ENCODE assay signal across 9 cellular contexts in the genomic region with DNA sequence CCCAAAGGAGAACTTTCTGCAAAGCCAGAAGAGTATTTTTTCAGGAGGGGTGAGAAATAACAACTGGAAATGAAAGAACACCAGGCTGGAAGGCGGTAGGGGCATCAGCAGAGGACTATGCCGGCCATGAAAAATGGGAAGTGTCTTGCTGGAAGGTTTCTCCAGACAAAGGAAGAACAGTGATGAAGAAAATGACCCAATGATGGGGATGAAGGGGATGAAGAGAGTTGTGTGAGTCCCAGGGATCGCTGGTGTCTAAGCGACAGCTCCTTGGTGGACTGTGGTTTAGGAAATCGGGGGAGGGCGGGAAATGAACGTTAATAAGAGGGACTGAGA. TPM values are rescaled to one million over a fixed set of nuclear protein-coding genes. Genes with fewer than 3 reads are reported as not detected.
DNase-seq lines count a peak whose midpoint lies in the region; ATAC-seq, FAIRE-seq and TF ChIP-seq lines count a peak whose summit lies in the region.
"Had no signal": no experiment of that assay in that cellular context is flagged by ENCODE, and none has a peak within 500 bp of the region (broad histone marks: within the 10 kb centered on the region; RNA-seq: fewer than 3 reads in every experiment).

No MANE protein-coding gene starts in this region.

- no peak for TF ChIP-seq POLR2A in stomach (IDR thresholded peaks at IDR 0.05)

- no peak for TF ChIP-seq CTCF in stomach (IDR thresholded peaks at IDR 0.05)

- H3K36me3 ChIP-seq in stomach: no peaks in the 10 kb centered on the region

- TF ChIP-seq EP300 in stomach (IDR thresholded peaks at IDR 0.05): no peak

- H3K9me3 Mint-ChIP-seq in activated CD4-positive, alpha-beta T cell treated with anti-CD3 and anti-CD28 coated beads, Interleukin-2, amount 10 ng/mL, durations not matched to agents 24 days and 14 days: no peaks in the 10 kb centered on the region
- H3K9me3 Mint-ChIP-seq in activated CD8-positive, alpha-beta T cell treated with anti-CD3 and anti-CD28 coated beads, Interleukin-2, amount 10 ng/mL, durations not matched to agents 7 days and 5 days (ENCODE audit: insufficient read depth): no peaks in the 10 kb centered on the region
- no peaks in the 10 kb centered on the region for H3K9me3 Mint-ChIP-seq in immature natural killer cell

- intact Hi-C loops in activated CD4-positive, alpha-beta T cell treated with anti-CD3 and anti-CD28 coated beads, Interleukin-2, amount 10 ng/mL, durations not matched to agents 24 days and 14 days (cut with micrococcal nuclease): loop anchor here (2.0 kb wide), 1 partner anchor 14 kb away; the partner anchor contains the start of gene CALCOCO2
- intact Hi-C loops in stomach (cut with DNase I; ENCODE audit: low total_unique reads): no loop called here

- WGBS in stomach, 5 donors: 9 to 17% (median 14%) methylated on average over 7 of the region's 7 CpGs

- peak overlapping the region; percentile 43 to 56 (median 50) for H3K4me3 ChIP-seq in stomach

- peaks cover 14 to 27% (median 20%) of the 10 kb centered on the region in 4 donors for H3K4me1 ChIP-seq in stomach

- no peak for ATAC-seq in activated CD8-positive, alpha-beta T cell treated with anti-CD3 and anti-CD28 coated beads, Interleukin-2, amount 10 ng/mL, durations not matched to agents 7 days and 5 days
- ATAC-seq in GM21526 (IDR thresholded peaks at IDR 0.05; ENCODE audit: low FRiP score, unreplicated experiment): no peak

- peaks cover 20% of the 10 kb centered on the region for H3K4me1 Mint-ChIP-seq in activated CD4-positive, alpha-beta T cell treated with anti-CD3 and anti-CD28 coated beads, Interleukin-2, amount 10 ng/mL, durations not matched to agents 24 days and 14 days
- H3K4me1 Mint-ChIP-seq in activated CD8-positive, alpha-beta T cell treated with anti-CD3 and anti-CD28 coated beads, Interleukin-2, amount 10 ng/mL, durations not matched to agents 7 days and 5 days (ENCODE audit: low read depth): peaks cover 19% of the 10 kb centered on the region
- H3K4me1 Mint-ChIP-seq in immature natural killer cell: peaks cover 12 to 17% of the 10 kb centered on the region in 2 donors

- FAIRE-seq in RCC 7860 (lab: Jason Lieb, UNC): no peak

- H3K4me3 Mint-ChIP-seq in activated CD4-positive, alpha-beta T cell treated with anti-CD3 and anti-CD28 coated beads, Interleukin-2, amount 10 ng/mL, durations not matched to agents 24 days and 14 days: peak overlapping the region; percentile 86
- H3K4me3 Mint-ChIP-seq in activated CD8-positive, alpha-beta T cell treated with anti-CD3 and anti-CD28 coated beads, Interleukin-2, amount 10 ng/mL, durations not matched to agents 7 days and 5 days: peak overlapping the region; percentile 75
- H3K4me3 Mint-ChIP-seq in immature natural killer cell: peak overlapping the region; percentile 57 to 86 (median 65)

- peaks cover 66% of the 10 kb centered on the region for H3K27me3 Mint-ChIP-seq in activated CD4-positive, alpha-beta T cell treated with anti-CD3 and anti-CD28 coated beads, Interleukin-2, amount 10 ng/mL, durations not matched to agents 24 days and 14 days
- H3K27me3 Mint-ChIP-seq in activated CD8-positive, alpha-beta T cell treated with anti-CD3 and anti-CD28 coated beads, Interleukin-2, amount 10 ng/mL, durations not matched to agents 7 days and 5 days (ENCODE audit: low read depth): peaks cover 52% of the 10 kb centered on the region
- peaks cover 12 to 27% (median 21%) of the 10 kb centered on the region in 3 donors for H3K27me3 Mint-ChIP-seq in immature natural killer cell (ENCODE audit: low read depth in 3 of 3)

- H3K27ac ChIP-seq in stomach: peak overlapping the region in 3 of 5 donors; percentile 1 to 68 (median 39)

- peaks cover 4% of the 10 kb centered on the region for H3K36me3 Mint-ChIP-seq in activated CD4-positive, alpha-beta T cell treated with anti-CD3 and anti-CD28 coated beads, Interleukin-2, amount 10 ng/mL, durations not matched to agents 24 days and 14 days (ENCODE audit: low read depth)
- H3K36me3 Mint-ChIP-seq in activated CD8-positive, alpha-beta T cell treated with anti-CD3 and anti-CD28 coated beads, Interleukin-2, amount 10 ng/mL, durations not matched to agents 7 days and 5 days (ENCODE audit: low read depth): no peaks in the 10 kb centered on the region
- no peaks in the 10 kb centered on the region for H3K36me3 Mint-ChIP-seq in immature natural killer cell

- DNase-seq in activated CD4-positive, alpha-beta T cell treated with anti-CD3 and anti-CD28 coated beads, Interleukin-2, amount 10 ng/mL, durations not matched to agents 24 days and 14 days: no peak
- no peak for DNase-seq in activated CD4-positive, alpha-beta T cell treated with anti-CD3 and anti-CD28 coated beads, Interleukin-2, amount 50 U/mL, for 48 hours
- no peak for DNase-seq in activated CD8-positive, alpha-beta T cell treated with anti-CD3 and anti-CD28 coated beads, Interleukin-2, amount 10 ng/mL, durations not matched to agents 7 days and 5 days
- DNase-seq in immature natural killer cell (no peak), stomach (no peak), RCC 7860 (ENCODE audit: low spot score) (no peak), OCI-M2 (lab: John Stamatoyannopoulos, UW; ENCODE audit: unreplicated experiment) (no peak)

- POLR2A ChIA-PET in activated CD8-positive, alpha-beta T cell treated with anti-CD3 and anti-CD28 coated beads, Interleukin-2, amount 10 ng/mL, durations not matched to agents 7 days and 5 days (lab: Charles Lee): interaction anchor here (1.6 kb wide), 1 partner anchor 19 kb away, joined by 4 read pairs; no protein-coding TSS in a partner anchor

- no peak overlapping the region for H3K27ac Mint-ChIP-seq in activated CD4-positive, alpha-beta T cell treated with anti-CD3 and anti-CD28 coated beads, Interleukin-2, amount 10 ng/mL, durations not matched to agents 24 days and 14 days
- H3K27ac Mint-ChIP-seq in activated CD8-positive, alpha-beta T cell treated with anti-CD3 and anti-CD28 coated beads, Interleukin-2, amount 10 ng/mL, durations not matched to agents 7 days and 5 days: no peak overlapping the region
- H3K27ac Mint-ChIP-seq in immature natural killer cell: no peak overlapping the region

- no peaks in the 10 kb centered on the region for H3K9me3 ChIP-seq in stomach

- peaks cover 0 to 51% (median 0%) of the 10 kb centered on the region in 3 donors for H3K27me3 ChIP-seq in stomach

- CTCF ChIA-PET in activated CD8-positive, alpha-beta T cell treated with anti-CD3 and anti-CD28 coated beads, Interleukin-2, amount 10 ng/mL, durations not matched to agents 7 days and 5 days (lab: Charles Lee): interaction anchor here (1.1 to 18.1 kb wide), 10 partner anchors 12 to 220 kb away, joined by 3 to 756 read pairs (median 8); partner anchors contain the start of gene CALCOCO2

RNA-seq across cellular contexts. Expression of gene TTLL6, which starts 0.6 kb away (rescaled TPM):
- total RNA-seq in activated CD4-positive, alpha-beta T cell treated with anti-CD3 and anti-CD28 coated beads, Interleukin-2, amount 10 ng/mL, durations not matched to agents 24 days and 14 days: not detected in 2 replicates
- total RNA-seq in activated CD8-positive, alpha-beta T cell treated with anti-CD3 and anti-CD28 coated beads, Interleukin-2, amount 10 ng/mL, durations not matched to agents 7 days and 5 days: not detected
- polyA plus RNA-seq in immature natural killer cell (not detected), stomach (under 1 TPM in 1 of 3 donors, not detected in 2; 0.48 TPM)
- 10 to 100 TPM in 1 of 5 donors, 1 to 10 TPM in 2, not detected in 2; 1.5 to 11.0 (median 1.8) TPM for total RNA-seq in stomach
- total RNA-seq: activated CD8-positive, alpha-beta memory T cell treated with anti-CD3 and anti-CD28 coated beads for 36 hours had no signal

RNA-seq across cellular contexts. Expression of gene CALCOCO2, which starts 14.4 kb away (rescaled TPM):
- total RNA-seq in activated CD4-positive, alpha-beta T cell treated with anti-CD3 and anti-CD28 coated beads, Interleukin-2, amount 10 ng/mL, durations not matched to agents 24 days and 14 days: 48.1 and 52.8 TPM in 2 replicates
- 100 to 1,000 TPM; 152 to 167 TPM for total RNA-seq in activated CD8-positive, alpha-beta T cell treated with anti-CD3 and anti-CD28 coated beads, Interleukin-2, amount 10 ng/mL, durations not matched to agents 7 days and 5 days
- polyA plus RNA-seq in immature natural killer cell (100 to 1,000 TPM; 164 to 267 (median 199) TPM), stomach (10 to 100 TPM; 43.0 to 67.8 (median 58.8) TPM)
- 100 to 1,000 TPM in 1 of 5 donors, 10 to 100 TPM in 4; 55.4 to 109 (median 72.2) TPM for total RNA-seq in stomach
